In the genomic region with DNA sequence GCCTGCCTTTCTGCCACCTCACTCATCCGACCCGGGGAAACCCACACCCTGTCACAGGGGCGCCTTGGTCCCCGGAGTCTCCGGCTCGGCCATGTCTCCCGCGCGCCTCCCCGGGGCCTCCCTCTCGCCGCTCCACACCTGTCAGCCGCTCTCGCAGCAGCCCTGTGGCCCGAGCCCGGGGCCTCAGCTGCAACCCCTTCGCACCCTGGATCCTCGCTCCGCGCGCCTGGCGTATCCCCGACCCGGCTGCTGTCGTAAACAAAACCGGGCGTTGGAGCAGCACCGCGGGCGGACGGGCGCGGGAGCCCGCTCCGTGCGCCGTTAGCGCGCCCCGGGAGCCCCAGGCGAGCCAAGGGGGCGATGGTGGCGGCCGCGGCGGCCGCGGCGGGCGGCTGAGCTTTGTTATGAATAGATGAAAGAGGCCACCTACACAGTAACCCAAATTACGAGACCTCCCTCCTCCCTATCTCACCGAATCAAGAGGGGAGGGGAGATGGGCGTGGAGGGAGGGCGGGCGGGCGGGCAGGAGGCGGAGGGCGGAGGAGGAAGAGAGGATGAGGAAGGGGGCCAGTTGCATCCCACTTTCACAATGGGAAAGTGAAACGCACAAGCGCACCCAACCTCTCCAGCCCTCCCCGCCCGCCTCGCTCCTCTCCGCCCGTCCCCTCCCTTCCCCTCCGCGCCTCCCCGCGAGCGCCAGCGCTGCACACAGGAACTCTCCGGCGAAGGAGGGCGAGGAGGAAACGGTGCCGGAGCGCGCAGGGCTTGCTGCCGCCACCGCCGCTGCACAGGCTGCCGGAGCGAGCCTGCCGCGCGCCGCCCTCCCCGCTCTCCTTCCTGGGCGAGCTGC, we compare ENCODE assay signal across 9 cellular contexts. TPM values are rescaled to one million over a fixed set of nuclear protein-coding genes. Genes with fewer than 3 reads are reported as not detected.
DNase-seq lines count a peak whose midpoint lies in the region; TF ChIP-seq lines count a peak whose summit lies in the region.
"Had no signal": no experiment of that assay in that cellular context is flagged by ENCODE, and none has a peak within 500 bp of the region (broad histone marks: within the 10 kb centered on the region; RNA-seq: fewer than 3 reads in every experiment).

A gene (plus strand): TSS at position 587 of the 850 bp plus-strand sequence. CDS start 395 bp downstream, outside the sequence.

- 1 to 2% methylated on average over 44 to 58 of the region's 89 CpGs for WGBS in lower leg skin, 2 donors

- peaks cover 7% of the 10 kb centered on the region; the same call in 1 of the 2 replicates for H3K4me1 ChIP-seq in HEK293 (ENCODE audit: control insufficient read depth, insufficient read depth, low read length)

- TF ChIP-seq CTCF in GM12875 (IDR thresholded peaks at IDR 0.05; ENCODE audit: borderline replicate concordance, insufficient read depth, low read depth, low read length) (no peak), HEK293 (tag by site-specific recombination; IDR thresholded peaks at IDR 0.05) (no peak), dorsolateral prefrontal cortex (IDR thresholded peaks at IDR 0.05 in 54 of 56, conservative IDR thresholded peaks at IDR 0.05 in 2 of 56; ENCODE audit: low read depth in 1 of 56, partially characterized antibody in 56 of 56) (no peak), lower leg skin (IDR thresholded peaks at IDR 0.05) (no peak)

- no peaks in the 10 kb centered on the region for H3K36me3 ChIP-seq in HEK293 (ENCODE audit: control insufficient read depth in 2 of 2, insufficient read depth in 1 of 2, low read length in 2 of 2)

- no peak for TF ChIP-seq POLR2A in lower leg skin (IDR thresholded peaks at IDR 0.05)

- no peaks in the 10 kb centered on the region for H3K9me3 ChIP-seq in HEK293 (ENCODE audit: control insufficient read depth, insufficient read depth, low read depth, low read length)

- CTCF ChIA-PET in HEK293 (lab: Yijun Ruan, JAX), result interaction anchor here (0.6 to 1.9 kb wide), 2 partner anchors 14 to 383 kb away, joined by 3 to 6 read pairs; no protein-coding TSS in a partner anchor

- DNase-seq in NCI-H1105 (lab: John Stamatoyannopoulos, UW) (peak; percentile 40), dorsolateral prefrontal cortex (peak in 7 of 10 donors; percentile 41 to 74 (median 59)), lower leg skin (ENCODE audit: low spot score in 2 of 2) (peak in 1 of 2 donors; percentile 87), NCI-H187 treated with DMSO at 0.1 percent for 48 hours (lab: John Stamatoyannopoulos, UW) (no peak)
- DNase-seq in activated CD4-positive, alpha-beta T cell treated with anti-CD3 and anti-CD28 coated beads, Interleukin-2, amount 50 U/mL, for 24 hours (ENCODE audit: low read depth in 1 of 2, low spot score in 1 of 2), result peak; percentile 38 to 49
- peak; percentile 64 to 67 for DNase-seq in stimulated activated CD4-positive, alpha-beta T cell treated with anti-CD3 and anti-CD28 coated beads, Interleukin-4, amount 100 ng/mL, for 48 hours (ENCODE audit: low read depth in 2 of 2)

- POLR2A ChIA-PET in HEK293 (lab: Yijun Ruan, JAX), result interaction anchor here (0.6 kb wide), 1 partner anchor 1248 kb away, joined by 3 read pairs; no protein-coding TSS in a partner anchor

- H3K4me3 ChIP-seq in GM12875 (ENCODE audit: low read depth, low read length), result peak within 1 kb of the TSS; percentile 71
- peak within 1 kb of the TSS; percentile 55 for H3K4me3 ChIP-seq in HEK293 (ENCODE audit: low read depth, low read length)
- peak within 1 kb of the TSS; percentile 48 to 79 (median 63) for H3K4me3 ChIP-seq in dorsolateral prefrontal cortex
- H3K4me3 ChIP-seq in lower leg skin (ENCODE audit: low read depth, poor library complexity, severe bottlenecking), result peak within 1 kb of the TSS; percentile 36

- H3K27ac ChIP-seq in HEK293 (ENCODE audit: extremely low read depth, low read depth, low read length) (peak within 1 kb of the TSS; percentile 45; the same call in 1 of the 2 replicates), dorsolateral prefrontal cortex (peak within 1 kb of the TSS in 56 of 59 donors; percentile 29 to 91 (median 82))
- H3K27ac ChIP-seq: epithelial cell of prostate had no signal

- intact Hi-C loops in dorsolateral prefrontal cortex (cut with DNase I) (loop anchor here (2.0 to 10.0 kb wide), 7 partner anchors 39 to 837 kb away; no protein-coding TSS in a partner anchor), lower leg skin (cut with DNase I; ENCODE audit: low total_unique reads) (loop anchor here (10.0 kb wide), 1 partner anchor 367 kb away; no protein-coding TSS in a partner anchor)

- peaks cover 0 to 23% (median 0%) of the 10 kb centered on the region in 45 donors for H3K27me3 ChIP-seq in dorsolateral prefrontal cortex

TF ChIP-seq in HEK293, 187 proteins besides CTCF, POLR2A, EP300 and RAD21 (continues in another document):
- TF ChIP-seq GLIS2 (tag by site-specific recombination; IDR thresholded peaks at IDR 0.05) (peak; percentile 11; the same call in 1 of the 2 replicates), KLF9 (tag by site-specific recombination; IDR thresholded peaks at IDR 0.05; ENCODE audit: low read depth) (peak; percentile 12; the same call in 1 of the 2 replicates), ZFHX2 (tag by site-specific recombination; conservative IDR thresholded peaks at IDR 0.05) (no peak; the same call in 1 of the 2 replicates), ZNF624 (tag by site-specific recombination; IDR thresholded peaks at IDR 0.05) (no peak), ZNF521 (tag by site-specific recombination; IDR thresholded peaks at IDR 0.05) (no peak), ZNF76 (tag by site-specific recombination; IDR thresholded peaks at IDR 0.05; ENCODE audit: borderline replicate concordance, low read depth) (0 out of 2 replicates have a peak, but pooled peaks have one; percentile 24), ZBTB20 (tag by site-specific recombination; IDR thresholded peaks at IDR 0.05) (peak; percentile 89), ZNF610 (tag by site-specific recombination; IDR thresholded peaks at IDR 0.05; ENCODE audit: borderline replicate concordance) (peak; percentile 54; the same call in 1 of the 2 replicates), ZNF341 (tag by site-specific recombination; IDR thresholded peaks at IDR 0.05; ENCODE audit: low read depth) (no peak), KLF16 (tag by site-specific recombination; IDR thresholded peaks at IDR 0.05) (no peak), ZEB2 (tag by site-specific recombination; IDR thresholded peaks at IDR 0.05) (peak; percentile 41; the same call in 1 of the 2 replicates), ZNF335 (tag by site-specific recombination; conservative IDR thresholded peaks at IDR 0.05) (peak; percentile 68), ZBTB48 (tag by site-specific recombination; IDR thresholded peaks at IDR 0.05) (peak; percentile 41; the same call in 1 of the 2 replicates), SP2 (tag by site-specific recombination; IDR thresholded peaks at IDR 0.05) (peak; percentile 23; the same call in 1 of the 2 replicates), GLIS1 (tag by site-specific recombination; IDR thresholded peaks at IDR 0.05) (peak; percentile 35; the same call in 1 of the 2 replicates), ZBTB8A (tag by site-specific recombination; IDR thresholded peaks at IDR 0.05) (peak; percentile 90), PRDM1 (tag by site-specific recombination; IDR thresholded peaks at IDR 0.05) (peak; percentile 32; the same call in 1 of the 2 replicates), ZNF366 (tag by site-specific recombination; conservative IDR thresholded peaks at IDR 0.05) (peak; percentile 58; the same call in 1 of the 2 replicates), ZNF416 (tag by site-specific recombination; IDR thresholded peaks at IDR 0.05) (no peak)
- TF ChIP-seq, protein P1, sequence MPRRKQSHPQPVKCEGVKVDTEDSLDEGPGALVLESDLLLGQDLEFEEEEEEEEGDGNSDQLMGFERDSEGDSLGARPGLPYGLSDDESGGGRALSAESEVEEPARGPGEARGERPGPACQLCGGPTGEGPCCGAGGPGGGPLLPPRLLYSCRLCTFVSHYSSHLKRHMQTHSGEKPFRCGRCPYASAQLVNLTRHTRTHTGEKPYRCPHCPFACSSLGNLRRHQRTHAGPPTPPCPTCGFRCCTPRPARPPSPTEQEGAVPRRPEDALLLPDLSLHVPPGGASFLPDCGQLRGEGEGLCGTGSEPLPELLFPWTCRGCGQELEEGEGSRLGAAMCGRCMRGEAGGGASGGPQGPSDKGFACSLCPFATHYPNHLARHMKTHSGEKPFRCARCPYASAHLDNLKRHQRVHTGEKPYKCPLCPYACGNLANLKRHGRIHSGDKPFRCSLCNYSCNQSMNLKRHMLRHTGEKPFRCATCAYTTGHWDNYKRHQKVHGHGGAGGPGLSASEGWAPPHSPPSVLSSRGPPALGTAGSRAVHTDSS (tag by site-specific recombination; IDR thresholded peaks at IDR 0.05), result 0 out of 2 replicates have a peak, but pooled peaks have one; percentile 36
- TF ChIP-seq, protein P2, sequence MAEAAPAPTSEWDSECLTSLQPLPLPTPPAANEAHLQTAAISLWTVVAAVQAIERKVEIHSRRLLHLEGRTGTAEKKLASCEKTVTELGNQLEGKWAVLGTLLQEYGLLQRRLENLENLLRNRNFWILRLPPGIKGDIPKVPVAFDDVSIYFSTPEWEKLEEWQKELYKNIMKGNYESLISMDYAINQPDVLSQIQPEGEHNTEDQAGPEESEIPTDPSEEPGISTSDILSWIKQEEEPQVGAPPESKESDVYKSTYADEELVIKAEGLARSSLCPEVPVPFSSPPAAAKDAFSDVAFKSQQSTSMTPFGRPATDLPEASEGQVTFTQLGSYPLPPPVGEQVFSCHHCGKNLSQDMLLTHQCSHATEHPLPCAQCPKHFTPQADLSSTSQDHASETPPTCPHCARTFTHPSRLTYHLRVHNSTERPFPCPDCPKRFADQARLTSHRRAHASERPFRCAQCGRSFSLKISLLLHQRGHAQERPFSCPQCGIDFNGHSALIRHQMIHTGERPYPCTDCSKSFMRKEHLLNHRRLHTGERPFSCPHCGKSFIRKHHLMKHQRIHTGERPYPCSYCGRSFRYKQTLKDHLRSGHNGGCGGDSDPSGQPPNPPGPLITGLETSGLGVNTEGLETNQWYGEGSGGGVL (tag by site-specific recombination; IDR thresholded peaks at IDR 0.05), result peak; percentile 81
- TF ChIP-seq, protein P3, sequence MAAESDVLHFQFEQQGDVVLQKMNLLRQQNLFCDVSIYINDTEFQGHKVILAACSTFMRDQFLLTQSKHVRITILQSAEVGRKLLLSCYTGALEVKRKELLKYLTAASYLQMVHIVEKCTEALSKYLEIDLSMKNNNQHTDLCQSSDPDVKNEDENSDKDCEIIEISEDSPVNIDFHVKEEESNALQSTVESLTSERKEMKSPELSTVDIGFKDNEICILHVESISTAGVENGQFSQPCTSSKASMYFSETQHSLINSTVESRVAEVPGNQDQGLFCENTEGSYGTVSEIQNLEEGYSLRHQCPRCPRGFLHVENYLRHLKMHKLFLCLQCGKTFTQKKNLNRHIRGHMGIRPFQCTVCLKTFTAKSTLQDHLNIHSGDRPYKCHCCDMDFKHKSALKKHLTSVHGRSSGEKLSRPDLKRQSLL (tag by site-specific recombination; IDR thresholded peaks at IDR 0.05), result 0 out of 2 replicates have a peak, but pooled peaks have one; percentile 27

RNA-seq across cellular contexts. Expression of the gene that starts here (rescaled TPM):
- total RNA-seq in dorsolateral prefrontal cortex (10 to 100 TPM in 119 of 120 experiments, 1 to 10 TPM in 1; 9.4 to 45.3 (median 27.4) TPM), lower leg skin (10 to 100 TPM in 1 of 4 donors, 1 to 10 TPM in 3; 7.6 to 10.8 (median 8.2) TPM)
